1 cellular context compared by ENCODE assay signal in the genomic region with DNA sequence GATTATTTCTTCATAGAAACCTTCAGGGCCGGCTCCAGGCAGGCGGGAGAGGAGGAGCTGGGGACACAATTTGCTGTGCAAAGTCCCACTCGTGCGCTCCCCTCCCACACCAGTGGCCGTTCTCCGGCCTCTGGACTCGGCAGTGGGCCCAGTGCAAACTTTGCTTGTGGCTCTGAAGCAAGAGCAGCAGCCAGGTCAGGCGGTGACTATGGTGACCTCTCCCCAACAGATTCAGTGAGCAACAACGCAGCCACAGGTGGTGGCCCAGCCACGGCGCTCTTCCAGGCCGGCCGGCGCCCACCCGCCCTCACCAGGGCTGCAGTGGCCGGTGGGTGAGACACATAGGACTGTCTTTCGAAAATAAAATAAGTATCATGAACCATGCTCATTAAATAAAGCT.
TF ChIP-seq lines count a peak whose summit lies in the region.

No MANE protein-coding gene starts in this region.

TF ChIP-seq in GM12878, 131 proteins besides CTCF, POLR2A, EP300 and RAD21:
- TF ChIP-seq BMI1 (IDR thresholded peaks at IDR 0.05; ENCODE audit: borderline replicate concordance) (no peak), TARDBP (IDR thresholded peaks at IDR 0.05; ENCODE audit: borderline replicate concordance) (no peak), RAD51 (IDR thresholded peaks at IDR 0.05) (no peak), GATAD2B (conservative IDR thresholded peaks at IDR 0.05; ENCODE audit: low read depth) (no peak), FOXK2 (IDR thresholded peaks at IDR 0.05) (no peak), KLF5 (IDR thresholded peaks at IDR 0.05; ENCODE audit: partially characterized antibody) (no peak), ZBED1 (IDR thresholded peaks at IDR 0.05; ENCODE audit: borderline replicate concordance) (no peak), PML (IDR thresholded peaks at IDR 0.05; ENCODE audit: low read length) (no peak), MYB (IDR thresholded peaks at IDR 0.05; ENCODE audit: borderline replicate concordance, low read depth, low read length) (no peak), NR2F1 (conservative IDR thresholded peaks at IDR 0.05) (no peak), SMAD5 (IDR thresholded peaks at IDR 0.05; ENCODE audit: low read depth) (no peak), ZSCAN29 (IDR thresholded peaks at IDR 0.05) (no peak), PAX8 (IDR thresholded peaks at IDR 0.05) (no peak)
- TF ChIP-seq, protein P1, sequence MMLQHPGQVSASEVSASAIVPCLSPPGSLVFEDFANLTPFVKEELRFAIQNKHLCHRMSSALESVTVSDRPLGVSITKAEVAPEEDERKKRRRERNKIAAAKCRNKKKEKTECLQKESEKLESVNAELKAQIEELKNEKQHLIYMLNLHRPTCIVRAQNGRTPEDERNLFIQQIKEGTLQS (IDR thresholded peaks at IDR 0.05; ENCODE audit: borderline replicate concordance, extremely low read depth, low read depth, low read length) = no peak
- TF ChIP-seq, protein P2, sequence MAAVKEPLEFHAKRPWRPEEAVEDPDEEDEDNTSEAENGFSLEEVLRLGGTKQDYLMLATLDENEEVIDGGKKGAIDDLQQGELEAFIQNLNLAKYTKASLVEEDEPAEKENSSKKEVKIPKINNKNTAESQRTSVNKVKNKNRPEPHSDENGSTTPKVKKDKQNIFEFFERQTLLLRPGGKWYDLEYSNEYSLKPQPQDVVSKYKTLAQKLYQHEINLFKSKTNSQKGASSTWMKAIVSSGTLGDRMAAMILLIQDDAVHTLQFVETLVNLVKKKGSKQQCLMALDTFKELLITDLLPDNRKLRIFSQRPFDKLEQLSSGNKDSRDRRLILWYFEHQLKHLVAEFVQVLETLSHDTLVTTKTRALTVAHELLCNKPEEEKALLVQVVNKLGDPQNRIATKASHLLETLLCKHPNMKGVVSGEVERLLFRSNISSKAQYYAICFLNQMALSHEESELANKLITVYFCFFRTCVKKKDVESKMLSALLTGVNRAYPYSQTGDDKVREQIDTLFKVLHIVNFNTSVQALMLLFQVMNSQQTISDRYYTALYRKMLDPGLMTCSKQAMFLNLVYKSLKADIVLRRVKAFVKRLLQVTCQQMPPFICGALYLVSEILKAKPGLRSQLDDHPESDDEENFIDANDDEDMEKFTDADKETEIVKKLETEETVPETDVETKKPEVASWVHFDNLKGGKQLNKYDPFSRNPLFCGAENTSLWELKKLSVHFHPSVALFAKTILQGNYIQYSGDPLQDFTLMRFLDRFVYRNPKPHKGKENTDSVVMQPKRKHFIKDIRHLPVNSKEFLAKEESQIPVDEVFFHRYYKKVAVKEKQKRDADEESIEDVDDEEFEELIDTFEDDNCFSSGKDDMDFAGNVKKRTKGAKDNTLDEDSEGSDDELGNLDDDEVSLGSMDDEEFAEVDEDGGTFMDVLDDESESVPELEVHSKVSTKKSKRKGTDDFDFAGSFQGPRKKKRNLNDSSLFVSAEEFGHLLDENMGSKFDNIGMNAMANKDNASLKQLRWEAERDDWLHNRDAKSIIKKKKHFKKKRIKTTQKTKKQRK (IDR thresholded peaks at IDR 0.05; ENCODE audit: low read depth, low read length) = no peak
- TF ChIP-seq, protein P3, sequence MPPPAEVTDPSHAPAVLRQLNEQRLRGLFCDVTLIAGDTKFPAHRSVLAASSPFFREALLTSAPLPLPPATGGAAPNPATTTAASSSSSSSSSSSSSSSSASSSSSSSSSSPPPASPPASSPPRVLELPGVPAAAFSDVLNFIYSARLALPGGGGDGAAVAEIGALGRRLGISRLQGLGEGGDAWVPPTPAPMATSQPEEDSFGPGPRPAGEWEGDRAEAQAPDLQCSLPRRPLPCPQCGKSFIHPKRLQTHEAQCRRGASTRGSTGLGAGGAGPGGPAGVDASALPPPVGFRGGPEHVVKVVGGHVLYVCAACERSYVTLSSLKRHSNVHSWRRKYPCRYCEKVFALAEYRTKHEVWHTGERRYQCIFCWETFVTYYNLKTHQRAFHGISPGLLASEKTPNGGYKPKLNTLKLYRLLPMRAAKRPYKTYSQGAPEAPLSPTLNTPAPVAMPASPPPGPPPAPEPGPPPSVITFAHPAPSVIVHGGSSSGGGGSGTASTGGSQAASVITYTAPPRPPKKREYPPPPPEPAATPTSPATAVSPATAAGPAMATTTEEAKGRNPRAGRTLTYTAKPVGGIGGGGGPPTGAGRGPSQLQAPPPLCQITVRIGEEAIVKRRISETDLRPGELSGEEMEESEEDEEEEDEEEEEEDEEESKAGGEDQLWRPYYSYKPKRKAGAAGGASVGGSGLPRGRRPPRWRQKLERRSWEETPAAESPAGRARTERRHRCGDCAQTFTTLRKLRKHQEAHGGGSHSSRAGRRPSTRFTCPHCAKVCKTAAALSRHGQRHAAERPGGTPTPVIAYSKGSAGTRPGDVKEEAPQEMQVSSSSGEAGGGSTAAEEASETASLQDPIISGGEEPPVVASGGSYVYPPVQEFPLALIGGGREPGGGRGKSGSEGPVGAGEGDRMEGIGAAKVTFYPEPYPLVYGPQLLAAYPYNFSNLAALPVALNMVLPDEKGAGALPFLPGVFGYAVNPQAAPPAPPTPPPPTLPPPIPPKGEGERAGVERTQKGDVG (CRISPR knock-in tag; IDR thresholded peaks at IDR 0.05) = no peak
